ENCODE assay signal across 13 cellular contexts in genomic region chr12:111777345-111778045, GRCh38. TPM values are rescaled to one million over a fixed set of nuclear protein-coding genes. Genes with fewer than 3 reads are reported as not detected.
DNase-seq lines count a peak whose midpoint lies in the region; ATAC-seq and TF ChIP-seq lines count a peak whose summit lies in the region.
"Had no signal": no experiment of that assay in that cellular context is flagged by ENCODE, and none has a peak within 500 bp of the region (broad histone marks: within the 10 kb centered on the region; RNA-seq: fewer than 3 reads in every experiment).

No MANE protein-coding gene starts in this region.

- H3K79me2 ChIP-seq in OCI-LY3 (ENCODE audit: low read length) = peaks cover 19% of the 10 kb centered on the region; the same call in 1 of the 2 replicates
- H3K79me2 ChIP-seq in smooth muscle cell (ENCODE audit: low read depth) = peaks cover 48% of the 10 kb centered on the region

- no peak overlapping the region for H3K4me3 ChIP-seq in BLaER1 treated with 17β-estradiol and CSF1 and Interleukin-3, amounts not matched to agents 10 nM and 100 nM
- H3K4me3 ChIP-seq in OCI-LY3 (ENCODE audit: low read length) = peak overlapping the region; percentile 61
- no peak overlapping the region for H3K4me3 ChIP-seq in right cardiac atrium (ENCODE audit: low read length)
- H3K4me3 ChIP-seq in prostate gland = no peak overlapping the region
- H3K4me3 ChIP-seq in smooth muscle cell = no peak overlapping the region
- H3K4me3 ChIP-seq: BLaER1 had no signal

- H3K36me3 Mint-ChIP-seq in T-helper 17 cell (ENCODE audit: low read depth) = no peaks in the 10 kb centered on the region

- intact Hi-C loops in right cardiac atrium (cut with DNase I) (no loop called here), prostate gland (cut with DNase I) (no loop called here)

- H3K4me2 ChIP-seq in BLaER1 treated with 17β-estradiol and CSF1 and Interleukin-3, amounts not matched to agents 10 nM and 100 nM = peak overlapping the region in 5 of 11 experiments; percentile 91 to 97 (median 92); a peak in 10 of 22 replicates
- H3K4me2 ChIP-seq in OCI-LY3 (ENCODE audit: low read length) = peak overlapping the region; percentile 75
- no peak overlapping the region for H3K4me2 ChIP-seq in smooth muscle cell
- H3K4me2 ChIP-seq: BLaER1 had no signal

- DNase-seq in right cardiac atrium (peak in 2 of 3 donors; percentile 68 to 71), prostate gland (ENCODE audit: low spot score) (peak; percentile 44), T-helper 17 cell (no peak), smooth muscle cell (lab: John Stamatoyannopoulos, UW; ENCODE audit: unreplicated experiment) (no peak), HuH-7.5 (ENCODE audit: low spot score) (no peak)
- DNase-seq: activated CD4-positive, CD25-positive, alpha-beta regulatory T cell treated with anti-CD3 and anti-CD28 coated beads, Interleukin-2, amount 50 U/mL, for 72 hours; MM.1S; OCI-M1 had no signal

- no peak for TF ChIP-seq CTCF in OCI-LY3 (IDR thresholded peaks at IDR 0.05; ENCODE audit: low read depth, low read length)
- TF ChIP-seq CTCF in prostate gland (IDR thresholded peaks at IDR 0.05) = no peak
- TF ChIP-seq CTCF in smooth muscle cell (IDR thresholded peaks at IDR 0.05; ENCODE audit: borderline replicate concordance, insufficient read depth, poor library complexity, severe bottlenecking) = no peak

- 78% methylated on average over 16 of the region's 16 CpGs for WGBS in right cardiac atrium
- WGBS in prostate gland = 58% methylated on average over 16 of the region's 16 CpGs
- whole genome bisulfite sequencing in smooth muscle cell (ENCODE audit: low lambda C conversion rate) = 98% methylated on average over 16 of the region's 16 CpGs

- peak overlapping the region in 6 of 11 experiments; percentile 78 to 96 (median 92); a peak in 12 of 22 replicates for H3K27ac ChIP-seq in BLaER1 treated with 17β-estradiol and CSF1 and Interleukin-3, amounts not matched to agents 10 nM and 100 nM
- H3K27ac ChIP-seq in OCI-LY3 (ENCODE audit: low read length) (peak overlapping the region; percentile 99), right cardiac atrium (ENCODE audit: low read length) (peak overlapping the region; percentile 39), prostate gland (peak overlapping the region; percentile 87 to 91), smooth muscle cell (ENCODE audit: low read depth) (no peak overlapping the region)
- H3K27ac ChIP-seq: BLaER1 had no signal

- peaks cover 0 to 27% (median 8%) of the 10 kb centered on the region in 11 experiments; a peak in 13 of 22 replicates for H3K9me3 ChIP-seq in BLaER1 treated with 17β-estradiol and CSF1 and Interleukin-3, amounts not matched to agents 10 nM and 100 nM (replicated peaks in 1 of 11)
- no peaks in the 10 kb centered on the region for H3K9me3 ChIP-seq in OCI-LY3 (ENCODE audit: insufficient read depth, low read length)
- H3K9me3 ChIP-seq in right cardiac atrium (ENCODE audit: control insufficient read depth, low read length) = no peaks in the 10 kb centered on the region
- no peaks in the 10 kb centered on the region for H3K9me3 ChIP-seq in prostate gland
- H3K9me3 ChIP-seq in T-helper 17 cell (ENCODE audit: control insufficient read depth, low read length, poor library complexity, severe bottlenecking) = no peaks in the 10 kb centered on the region
- H3K9me3 ChIP-seq in smooth muscle cell (replicated peaks; ENCODE audit: low read depth) = no peaks in the 10 kb centered on the region

- peak; percentile 8 to 55 for ATAC-seq in right cardiac atrium
- ATAC-seq in T-helper 17 cell = no peak
- ATAC-seq in HG02798 (IDR thresholded peaks at IDR 0.05; ENCODE audit: poor library complexity, unreplicated experiment) = no peak

- H3K27me3 Mint-ChIP-seq in T-helper 17 cell = peaks cover 19% of the 10 kb centered on the region
- H3K27me3 Mint-ChIP-seq: activated naive CD8-positive, alpha-beta T cell had no signal

- no peak for TF ChIP-seq POLR2A in prostate gland (IDR thresholded peaks at IDR 0.05)

- peaks cover 2% of the 10 kb centered on the region for H3K4me1 Mint-ChIP-seq in T-helper 17 cell

- H3K27me3 ChIP-seq in BLaER1 treated with 17β-estradiol and CSF1 and Interleukin-3, amounts not matched to agents 10 nM and 100 nM = no peaks in the 10 kb centered on the region
- H3K27me3 ChIP-seq in OCI-LY3 (ENCODE audit: low read depth, low read length) (no peaks in the 10 kb centered on the region), right cardiac atrium (ENCODE audit: control insufficient read depth, insufficient read depth) (no peaks in the 10 kb centered on the region), prostate gland (replicated peaks; ENCODE audit: insufficient read depth) (no peaks in the 10 kb centered on the region), smooth muscle cell (ENCODE audit: low read depth) (no peaks in the 10 kb centered on the region)
- H3K27me3 ChIP-seq: BLaER1 had no signal

- peaks cover 0 to 38% (median 0%) of the 10 kb centered on the region in 11 experiments; a peak in 12 of 22 replicates for H3K36me3 ChIP-seq in BLaER1 treated with 17β-estradiol and CSF1 and Interleukin-3, amounts not matched to agents 10 nM and 100 nM
- H3K36me3 ChIP-seq in OCI-LY3 (replicated peaks; ENCODE audit: low read depth, low read length) (peaks cover 12% of the 10 kb centered on the region), prostate gland (peaks cover 0 to 7% of the 10 kb centered on the region in 2 donors), smooth muscle cell (ENCODE audit: low read depth) (no peaks in the 10 kb centered on the region)

- H3F3A ChIP-seq in smooth muscle cell (ENCODE audit: low read depth) = peaks cover 20% of the 10 kb centered on the region

- no peak overlapping the region for H3K4me3 Mint-ChIP-seq in T-helper 17 cell
- H3K4me3 Mint-ChIP-seq: activated naive CD8-positive, alpha-beta T cell had no signal

- peak overlapping the region in 3 of 11 experiments; percentile 7 to 21 (median 13); a peak in 3 of 22 replicates for H3K9ac ChIP-seq in BLaER1 treated with 17β-estradiol and CSF1 and Interleukin-3, amounts not matched to agents 10 nM and 100 nM
- H3K9ac ChIP-seq in OCI-LY3 (ENCODE audit: low read length) = peak overlapping the region; percentile 54
- H3K9ac ChIP-seq in smooth muscle cell (ENCODE audit: low read depth) = no peak overlapping the region
- H3K9ac ChIP-seq: BLaER1 had no signal

- no peaks in the 10 kb centered on the region for H4K20me1 ChIP-seq in BLaER1 treated with 17β-estradiol and CSF1 and Interleukin-3, amounts not matched to agents 10 nM and 100 nM
- H4K20me1 ChIP-seq in OCI-LY3 (ENCODE audit: insufficient read depth, low read length) (no peaks in the 10 kb centered on the region), smooth muscle cell (ENCODE audit: low read depth) (peaks cover 63% of the 10 kb centered on the region)
- H4K20me1 ChIP-seq: BLaER1 had no signal

- H3K4me1 ChIP-seq in BLaER1 treated with 17β-estradiol and CSF1 and Interleukin-3, amounts not matched to agents 10 nM and 100 nM = peaks cover 25 to 75% (median 52%) of the 10 kb centered on the region in 10 experiments
- peaks cover 55% of the 10 kb centered on the region for H3K4me1 ChIP-seq in OCI-LY3 (ENCODE audit: low read length)
- H3K4me1 ChIP-seq in right cardiac atrium (ENCODE audit: control insufficient read depth, insufficient read depth, low read length) = peaks cover 28% of the 10 kb centered on the region
- peaks cover 36% of the 10 kb centered on the region for H3K4me1 ChIP-seq in prostate gland (replicated peaks)
- H3K4me1 ChIP-seq in smooth muscle cell (ENCODE audit: low read depth) = peaks cover 22% of the 10 kb centered on the region

- H2AFZ ChIP-seq in OCI-LY3 (ENCODE audit: low read depth, low read length) = no peak overlapping the region
- H2AFZ ChIP-seq in smooth muscle cell (ENCODE audit: low read depth) = no peak overlapping the region

- no peak overlapping the region for H3K27ac Mint-ChIP-seq in T-helper 17 cell
- H3K27ac Mint-ChIP-seq: activated naive CD8-positive, alpha-beta T cell had no signal

RNA-seq across cellular contexts. Expression of gene ALDH2, which starts 10.8 kb away (rescaled TPM):
- total RNA-seq in right cardiac atrium (100 to 1,000 TPM; 307 to 423 (median 349) TPM), prostate gland (100 to 1,000 TPM; 107 to 164 TPM), T-helper 17 cell (1 to 10 TPM; 1.9 to 3.4 TPM), smooth muscle cell (17.0 and 30.5 TPM in 2 replicates)
- polyA plus RNA-seq in right cardiac atrium (284 TPM), smooth muscle cell (54.6 and 75.3 TPM in 2 replicates)

Comparison
In these comparisons a context has a peak if more than half of its experiments do, and no peak if none do; other contexts are left out.
1. ATAC-seq: peak in right cardiac atrium (2 of 2); none in T-helper 17 cell (single experiment) and HG02798 (single experiment).
2. DNase-seq: peak in right cardiac atrium (2 of 3) and prostate gland (single experiment); none in T-helper 17 cell (0 of 3), smooth muscle cell (single experiment) and HuH-7.5 (single experiment).